ENCODE assay signal across 1 cellular context in genomic region chr4:36303430-36304137, GRCh38.
TF ChIP-seq lines count a peak whose summit lies in the region.

No MANE protein-coding gene starts in this region.

TF ChIP-seq in HepG2, 621 proteins besides CTCF, POLR2A, EP300 and RAD21:
- TF ChIP-seq HOXD1 (CRISPR knock-in tag; IDR thresholded peaks at IDR 0.05): no peak
- no peak for TF ChIP-seq RFX5 (IDR thresholded peaks at IDR 0.05; ENCODE audit: low read depth, low read length)
- TF ChIP-seq TEAD2 (CRISPR knock-in tag; IDR thresholded peaks at IDR 0.05): no peak
- TF ChIP-seq REST (IDR thresholded peaks at IDR 0.05; ENCODE audit: borderline replicate concordance in 1 of 2, low read depth in 1 of 2, low read length in 2 of 2): no peak
- no peak for TF ChIP-seq TP53 (CRISPR knock-in tag; conservative IDR thresholded peaks at IDR 0.05)
- no peak for TF ChIP-seq SRY (CRISPR knock-in tag; IDR thresholded peaks at IDR 0.05)
- no peak for TF ChIP-seq PRDM10 (CRISPR knock-in tag; IDR thresholded peaks at IDR 0.05; ENCODE audit: low read depth)
- TF ChIP-seq ZFP1 (CRISPR knock-in tag; IDR thresholded peaks at IDR 0.05): no peak
- TF ChIP-seq KMT2A (CRISPR knock-in tag; IDR thresholded peaks at IDR 0.05): no peak
- no peak for TF ChIP-seq ZC3H4 (CRISPR knock-in tag; IDR thresholded peaks at IDR 0.05; ENCODE audit: borderline replicate concordance)
- no peak for TF ChIP-seq HES4 (CRISPR knock-in tag; IDR thresholded peaks at IDR 0.05; ENCODE audit: borderline replicate concordance)
- TF ChIP-seq ZNF672 (CRISPR knock-in tag; IDR thresholded peaks at IDR 0.05): no peak
- no peak for TF ChIP-seq THAP8 (CRISPR knock-in tag; IDR thresholded peaks at IDR 0.05; ENCODE audit: borderline replicate concordance)
TF ChIP-seq in HepG2: peak in this region for 0.
